ENCODE assay signal across 14 cellular contexts in genomic region chr2:205654878-205655601, GRCh38. TPM values are rescaled to one million over a fixed set of nuclear protein-coding genes. Genes with fewer than 3 reads are reported as not detected.
DNase-seq lines count a peak whose midpoint lies in the region; ATAC-seq and TF ChIP-seq lines count a peak whose summit lies in the region.
"Had no signal": no experiment of that assay in that cellular context is flagged by ENCODE, and none has a peak within 500 bp of the region (broad histone marks: within the 10 kb centered on the region; RNA-seq: fewer than 3 reads in every experiment).

No MANE protein-coding gene starts in this region.

- DNase-seq in AG09309 (ENCODE audit: low read depth) (peak; percentile 66), LHCN-M2 (ENCODE audit: low read depth) (peak; percentile 85), brain microvascular endothelial cell (peak; percentile 59), kidney epithelial cell (ENCODE audit: low read depth) (peak; percentile 67)
- DNase-seq in effector CD4-positive, alpha-beta T cell = no peak
- DNase-seq: activated CD4-positive, CD25-positive, alpha-beta regulatory T cell treated with anti-CD3 and anti-CD28 coated beads, Interleukin-2, amount 50 U/mL, for 72 hours; activated T-cell treated with anti-CD3 and anti-CD28 coated beads, Interleukin-2, amount 50 U/mL, for 24 hours; C1 segment of cervical spinal cord; GF-D8; stimulated activated CD4-positive, alpha-beta T cell treated with anti-CD3 and anti-CD28 coated beads, Interleukin-4, amount 100 ng/mL, for 1 hour; stimulated activated naive CD4-positive, alpha-beta T cell had no signal

- no peak overlapping the region for H3K4me3 ChIP-seq in AG09309 (ENCODE audit: control insufficient read depth, low read depth, low read length)
- no peak overlapping the region for H3K4me3 ChIP-seq in brain microvascular endothelial cell (ENCODE audit: low read depth, low read length)
- H3K4me3 ChIP-seq in kidney epithelial cell (ENCODE audit: low read depth, low read length) = no peak overlapping the region

- no peak for TF ChIP-seq CTCF in AG09309 (IDR thresholded peaks at IDR 0.05; ENCODE audit: control insufficient read depth, insufficient read depth, low read depth, low read length, missing control alignments)
- TF ChIP-seq CTCF in brain microvascular endothelial cell (IDR thresholded peaks at IDR 0.05; ENCODE audit: low read depth, low read length, missing control alignments) = no peak
- TF ChIP-seq CTCF in kidney epithelial cell (IDR thresholded peaks at IDR 0.05; ENCODE audit: insufficient read depth, low read length, poor library complexity, severe bottlenecking) = no peak

- no peaks in the 10 kb centered on the region for H3K27me3 ChIP-seq in brain microvascular endothelial cell (replicated peaks)
- no peaks in the 10 kb centered on the region for H3K27me3 ChIP-seq in kidney epithelial cell (ENCODE audit: control insufficient read depth, insufficient read depth, low read length)

- no peaks in the 10 kb centered on the region for H3K36me3 ChIP-seq in brain microvascular endothelial cell (replicated peaks)
- H3K36me3 ChIP-seq in kidney epithelial cell (ENCODE audit: control insufficient read depth, insufficient read depth, low read length) = no peaks in the 10 kb centered on the region

- ATAC-seq in GM19035 (IDR thresholded peaks at IDR 0.05; ENCODE audit: unreplicated experiment) (no peak), GM18868 (IDR thresholded peaks at IDR 0.05; ENCODE audit: unreplicated experiment) (no peak), GM21576 (IDR thresholded peaks at IDR 0.05; ENCODE audit: unreplicated experiment) (no peak)

- in situ Hi-C loops in brain microvascular endothelial cell (cut with HindIII; ENCODE audit: low pct_ligation_motif_present, low sequenced_read_pairs) = no loop called here

- H3K27ac ChIP-seq in brain microvascular endothelial cell = no peak overlapping the region

RNA-seq across cellular contexts. Expression of gene NRP2, which starts 27.3 kb away (rescaled TPM):
- total RNA-seq in LHCN-M2 (2014; rRNA removed) (14.9 and 19.3 TPM in 2 replicates), kidney epithelial cell (78.6 and 90.2 TPM in 2 replicates)
- polyA plus RNA-seq in LHCN-M2 (2012) = 7.7 TPM
